Comparison of ENCODE assay signal across 8 cellular contexts in the genomic region with DNA sequence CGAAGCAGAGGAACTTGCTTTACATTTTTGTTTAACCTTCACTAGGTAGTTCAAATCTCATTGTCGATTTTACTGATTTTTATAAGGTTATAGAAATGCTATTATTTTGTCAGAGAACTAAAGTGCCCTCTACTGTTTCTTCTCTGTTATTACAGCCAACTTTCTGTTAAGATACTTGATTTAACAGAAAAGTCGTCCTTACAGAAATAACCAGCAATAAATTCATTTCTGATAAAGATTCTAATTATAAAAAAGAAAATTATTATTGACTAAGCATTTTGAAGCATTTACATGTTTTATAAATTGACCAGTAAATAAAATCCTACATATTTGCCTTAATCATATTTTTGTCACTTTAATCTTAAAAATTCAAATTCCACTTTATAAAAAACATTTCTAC.
DNase-seq lines count a peak whose midpoint lies in the region; ATAC-seq lines count a peak whose summit lies in the region.

No MANE protein-coding gene starts in this region.

- H3K27ac Mint-ChIP-seq in naive B cell: no peak overlapping the region

- H3K4me1 Mint-ChIP-seq in naive B cell: peaks cover 15 to 22% (median 22%) of the 10 kb centered on the region in 3 donors

- H3K36me3 Mint-ChIP-seq in naive B cell: no peaks in the 10 kb centered on the region

- DNase-seq in SHP77 treated with DMSO at 0.1 percent for 48 hours (lab: John Stamatoyannopoulos, UW): peak; percentile 3
- no peak for DNase-seq in SHP77 (lab: John Stamatoyannopoulos, UW)
- peak; percentile 64 for DNase-seq in NCI-H446 treated with DMSO at 0.1 percent for 48 hours (lab: John Stamatoyannopoulos, UW)
- peak; percentile 41 for DNase-seq in cerebellum (ENCODE audit: low spot score)
- peak; percentile 14 for DNase-seq in naive B cell
- no peak for DNase-seq in mucosa of gallbladder (ENCODE audit: low spot score)

- no peaks in the 10 kb centered on the region for H3K9me3 Mint-ChIP-seq in naive B cell

- no peaks in the 10 kb centered on the region for H3K27me3 Mint-ChIP-seq in naive B cell

- ATAC-seq in naive B cell (ENCODE audit: low read depth in 2 of 2) (no peak), GM18907 (IDR thresholded peaks at IDR 0.05; ENCODE audit: unreplicated experiment) (no peak), GM18519 (IDR thresholded peaks at IDR 0.05; ENCODE audit: low FRiP score, unreplicated experiment) (no peak)

- no peak overlapping the region for H3K4me3 Mint-ChIP-seq in naive B cell

Comparison
In these comparisons a context has a peak if more than half of its experiments do, and no peak if none do; other contexts are left out.
1. DNase-seq: peak in SHP77 treated with DMSO at 0.1 percent for 48 hours (single experiment), NCI-H446 treated with DMSO at 0.1 percent for 48 hours (single experiment), cerebellum (single experiment) and naive B cell (single experiment); none in SHP77 (0 of 2) and mucosa of gallbladder (single experiment).